27 cellular contexts compared by ENCODE assay signal in genomic region chr6:133399426-133399825, GRCh38.
"Had no signal": no experiment of that assay in that cellular context is flagged by ENCODE, and none has a peak within 500 bp of the region (broad histone marks: within the 10 kb centered on the region; RNA-seq: fewer than 3 reads in every experiment).

No MANE protein-coding gene starts in this region.

- H3K36me3 ChIP-seq: left lung, lower lobe of right lung, ovary, right atrium auricular region, right lobe of liver, stomach, thyroid gland, transverse colon, upper lobe of left lung had no signal

- H3K36me3 Mint-ChIP-seq: immature natural killer cell; naive B cell; natural killer cell; stimulated activated naive B cell treated with anti-CD40 and anti-IgM and Interleukin-4, amounts not matched to agents 10 μg/mL and 1 μg/mL and 100 μg/mL, for 72 hours had no signal

- H3K27ac ChIP-seq: left lung, lower lobe of right lung, ovary, right atrium auricular region, right lobe of liver, stomach, testis, thyroid gland, transverse colon, upper lobe of left lung had no signal

- H3K27me3 Mint-ChIP-seq: stimulated activated naive B cell treated with anti-CD40 and anti-IgM and Interleukin-4, amounts not matched to agents 10 μg/mL and 1 μg/mL and 100 μg/mL, for 72 hours had no signal

- H3K4me1 ChIP-seq: left lung, lower lobe of right lung, right lobe of liver, stomach, testis, thyroid gland, transverse colon, upper lobe of left lung had no signal

- H3K27ac Mint-ChIP-seq: immature natural killer cell; naive B cell; natural killer cell; progenitor cell of endocrine pancreas; stimulated activated naive B cell treated with anti-CD40 and anti-IgM and Interleukin-4, amounts not matched to agents 10 μg/mL and 1 μg/mL and 100 μg/mL, for 72 hours had no signal

- H3K27me3 ChIP-seq: left lung, ovary, right atrium auricular region, right lobe of liver, stomach, testis, thyroid gland, transverse colon, upper lobe of left lung had no signal

- H3K4me3 Mint-ChIP-seq: immature natural killer cell; naive B cell; natural killer cell; stimulated activated naive B cell treated with anti-CD40 and anti-IgM and Interleukin-4, amounts not matched to agents 10 μg/mL and 1 μg/mL and 100 μg/mL, for 72 hours had no signal

- FAIRE-seq: islet of Langerhans, kidney, urothelium cell line had no signal

- H3K4me1 Mint-ChIP-seq: immature natural killer cell; naive B cell; natural killer cell; stimulated activated naive B cell treated with anti-CD40 and anti-IgM and Interleukin-4, amounts not matched to agents 10 μg/mL and 1 μg/mL and 100 μg/mL, for 72 hours had no signal

- H3K4me3 ChIP-seq: left lung, lower lobe of right lung, ovary, right atrium auricular region, right lobe of liver, stomach, testis, thyroid gland, transverse colon, upper lobe of left lung had no signal

- H3K9me3 ChIP-seq: left lung, lower lobe of right lung, ovary, right atrium auricular region, right lobe of liver, stomach, testis, thyroid gland, transverse colon, upper lobe of left lung had no signal

- DNase-seq: hippocampal formation; immature natural killer cell; kidney; left colon; left lung; lower lobe of right lung; mammary epithelial cell; mesenchymal stem cell; naive B cell; natural killer cell; ovary; right lobe of liver; stimulated activated CD4-positive, alpha-beta T cell treated with anti-CD3 and anti-CD28 coated beads, Interleukin-12 subunit alpha, Interleukin-12 subunit beta, amount 100 ng/mL, for 4 hours; stimulated activated CD4-positive, alpha-beta T cell treated with anti-CD3 and anti-CD28 coated beads, Interleukin-15, amount 100 ng/mL, for 24 hours; stimulated activated CD4-positive, alpha-beta T cell treated with anti-CD3 and anti-CD28 coated beads, Interleukin-2, amount 100 ng/mL, for 24 hours; stimulated activated CD4-positive, alpha-beta T cell treated with anti-CD3 and anti-CD28 coated beads, Interleukin-4, amount 100 ng/mL, for 1 hour; stimulated activated naive B cell treated with anti-CD40 and anti-IgM and Interleukin-4, amounts not matched to agents 10 μg/mL and 1 μg/mL and 100 μg/mL, for 72 hours; stimulated activated naive CD8-positive, alpha-beta T cell treated with anti-CD3 and anti-CD28 coated beads, Interleukin-15, Interleukin-2, amounts not matched to agents 100 U/mL and 50 U/mL, for 24 hours; stomach; testis; thyroid gland; transverse colon; upper lobe of left lung had no signal
